8 cellular contexts compared by ENCODE assay signal in genomic region chr5:10441992-10442435, GRCh38. TPM values are rescaled to one million over a fixed set of nuclear protein-coding genes. Genes with fewer than 3 reads are reported as not detected.
DNase-seq lines count a peak whose midpoint lies in the region; ATAC-seq, FAIRE-seq and TF ChIP-seq lines count a peak whose summit lies in the region.

No MANE protein-coding gene starts in this region.

- H3K36me3 ChIP-seq in DND-41 (ENCODE audit: insufficient read depth, low read length) (no peaks in the 10 kb centered on the region; the same call in 1 of the 2 replicates), GM12878 (ENCODE audit: control insufficient read depth in 2 of 2, insufficient read depth in 2 of 2, low read length in 1 of 2) (peaks cover 0 to 2% of the 10 kb centered on the region in 2 experiments; a peak in 1 of 4 replicates), left lung (no peaks in the 10 kb centered on the region), tibial nerve (peaks cover 0 to 15% (median 0%) of the 10 kb centered on the region in 3 donors)

- TF ChIP-seq POLR2A in GM12878 (IDR thresholded peaks at IDR 0.05; ENCODE audit: low read depth, low read length): no peak
- TF ChIP-seq POLR2A in tibial nerve (IDR thresholded peaks at IDR 0.05): no peak
- no peak for TF ChIP-seq POLR2A in GM12892 (IDR thresholded peaks at IDR 0.05; ENCODE audit: low read depth, low read length)

- H3K79me2 ChIP-seq in DND-41 (ENCODE audit: insufficient read depth, low read length): no peaks in the 10 kb centered on the region
- no peaks in the 10 kb centered on the region for H3K79me2 ChIP-seq in GM12878 (ENCODE audit: control insufficient read depth, insufficient read depth, low read length)

- CTCF ChIA-PET in GM12878 (lab: Yijun Ruan, JAX): interaction anchor here (0.9 to 4.2 kb wide), 5 partner anchors 10 to 253 kb away, joined by 3 to 27 read pairs (median 5); no protein-coding TSS in a partner anchor

- RAD21 ChIA-PET in GM12878 (lab: Charles Lee; ENCODE audit: unreplicated experiment): interaction anchor here (1.0 to 2.3 kb wide), 2 partner anchors 158 to 186 kb away, joined by 5 to 6 read pairs; no protein-coding TSS in a partner anchor

- H4K20me1 ChIP-seq in DND-41 (ENCODE audit: insufficient read depth, low read length): no peaks in the 10 kb centered on the region
- H4K20me1 ChIP-seq in GM12878 (ENCODE audit: control insufficient read depth, insufficient read depth): no peaks in the 10 kb centered on the region

- WGBS in GM12878 (ENCODE audit: insufficient coverage, insufficient replicate concordance, low lambda C conversion rate, missing lambda C conversion rate): under 1% methylated on average over 40 of the region's 44 CpGs
- WGBS in tibial nerve, 2 donors: 0 to 3% methylated on average over 27 to 35 of the region's 44 CpGs

- H3K27ac ChIP-seq in DND-41 (ENCODE audit: low read length) (no peak overlapping the region), GM12878 (ENCODE audit: control insufficient read depth, insufficient read depth) (no peak overlapping the region), left lung (peak overlapping the region; percentile 82 to 90), tibial nerve (peak overlapping the region; percentile 46 to 82 (median 64))

- peak overlapping the region; percentile 44 to 96 for H3K4me3 ChIP-seq in DND-41 (ENCODE audit: low read depth in 1 of 2, low read length in 2 of 2)
- peak overlapping the region; percentile 64 for H3K4me3 ChIP-seq in GM12878
- H3K4me3 ChIP-seq in left lung: peak overlapping the region; percentile 72 to 73
- H3K4me3 ChIP-seq in tibial nerve: peak overlapping the region; percentile 43 to 80 (median 69)

- SMC1A ChIA-PET in GM12878 (lab: Charles Lee; ENCODE audit: uncharacterized antibody, unreplicated experiment): interaction anchor here (0.7 to 2.7 kb wide), 6 partner anchors 10 to 186 kb away, joined by 3 to 17 read pairs (median 4); no protein-coding TSS in a partner anchor

- no TSS peak for BruUV-seq in GM12878 (replicated peaks; lab: Mats Ljungman, UMichigan)

- DNase-seq in DND-41 (no peak), GM20000 (ENCODE audit: low spot score) (peak; percentile 46), GM12878 (ENCODE audit: low read depth, low spot score) (no peak), left lung (no peak), tibial nerve (ENCODE audit: low spot score in 2 of 2) (no peak), GM12892 (ENCODE audit: insufficient read length) (no peak)
- DNase-seq in NK-92 treated with Interleukin-12 subunit alpha and Interleukin-12 subunit beta, amount 100 ng/mL, for 24 hours (lab: John Stamatoyannopoulos, UW): no peak

- H3K9me3 ChIP-seq in DND-41 (ENCODE audit: insufficient read depth, low read length, severe bottlenecking): no peaks in the 10 kb centered on the region
- H3K9me3 ChIP-seq in GM12878 (replicated peaks; ENCODE audit: control insufficient read depth, insufficient read depth, low read length): no peaks in the 10 kb centered on the region
- no peaks in the 10 kb centered on the region for H3K9me3 ChIP-seq in left lung
- H3K9me3 ChIP-seq in tibial nerve: no peaks in the 10 kb centered on the region

- H3K4me2 ChIP-seq in DND-41 (ENCODE audit: insufficient read depth, low read length): peak overlapping the region; percentile 97
- H3K4me2 ChIP-seq in GM12878 (ENCODE audit: control insufficient read depth, insufficient read depth): peak overlapping the region; percentile 100

- H3K4me1 ChIP-seq in DND-41 (ENCODE audit: insufficient read depth, low read length) (peaks cover 49% of the 10 kb centered on the region), GM12878 (ENCODE audit: control insufficient read depth, insufficient read depth, low read length) (peaks cover 10% of the 10 kb centered on the region), left lung (peaks cover 3 to 68% of the 10 kb centered on the region in 2 donors), tibial nerve (peaks cover 0 to 19% (median 8%) of the 10 kb centered on the region in 4 donors)

- H2AFZ ChIP-seq in DND-41 (ENCODE audit: low read depth, low read length) (peak overlapping the region; percentile 98), GM12878 (ENCODE audit: control insufficient read depth, low read depth, low read length) (peak overlapping the region; percentile 93)

- H3K9ac ChIP-seq in DND-41 (ENCODE audit: low read depth, low read length) (peak overlapping the region; percentile 65), GM12878 (ENCODE audit: control insufficient read depth, insufficient read depth, low read length) (no peak overlapping the region)

- peak; percentile 20; the same call in 1 of the 3 replicates for ATAC-seq in DND-41 (ENCODE audit: insufficient read depth, low read depth)
- ATAC-seq in HG03520 (IDR thresholded peaks at IDR 0.05; ENCODE audit: unreplicated experiment): peak; percentile 35
- peak; percentile 66 for ATAC-seq in GM12878
- peak; percentile 55 for ATAC-seq in left lung

- in situ Hi-C loops in GM12878 (cut with MboI): no loop called here

- TF ChIP-seq EP300 in GM12878 (IDR thresholded peaks at IDR 0.05; ENCODE audit: borderline replicate concordance in 1 of 2, control insufficient read depth in 1 of 2, low read depth in 2 of 2, low read length in 2 of 2): no peak
- TF ChIP-seq EP300 in tibial nerve (IDR thresholded peaks at IDR 0.05): no peak

- intact Hi-C loops in GM12878 (cut with micrococcal nuclease; ENCODE audit: unreplicated experiment) (loop anchor here (5.0 kb wide), 1 partner anchor 160 kb away; no protein-coding TSS in a partner anchor), left lung (cut with DNase I) (no loop called here)

- FAIRE-seq in GM12878 (lab: Jason Lieb, UNC): no peak
- no peak for FAIRE-seq in GM12892 (lab: Jason Lieb, UNC)

- no peaks in the 10 kb centered on the region for H3K27me3 ChIP-seq in DND-41 (ENCODE audit: insufficient read depth, low read length, poor library complexity)
- peaks cover 0 to 6% of the 10 kb centered on the region in 2 experiments; a peak in 2 of 4 replicates for H3K27me3 ChIP-seq in GM12878 (replicated peaks in 1 of 2; ENCODE audit: control insufficient read depth in 2 of 2, insufficient read depth in 2 of 2, low read length in 1 of 2)
- no peaks in the 10 kb centered on the region for H3K27me3 ChIP-seq in left lung
- H3K27me3 ChIP-seq in tibial nerve: no peaks in the 10 kb centered on the region

- TF ChIP-seq CTCF in DND-41 (IDR thresholded peaks at IDR 0.05; ENCODE audit: borderline replicate concordance, extremely low read depth, low read length, poor library complexity, severe bottlenecking) (no peak), GM20000 (IDR thresholded peaks at IDR 0.05; ENCODE audit: extremely low read depth, missing control alignments) (no peak), GM12878 (IDR thresholded peaks at IDR 0.05 in 2 of 3, conservative IDR thresholded peaks at IDR 0.05 in 1 of 3; ENCODE audit: control insufficient read depth in 2 of 3, extremely low read depth in 1 of 3, insufficient read depth in 1 of 3, low read depth in 3 of 3, low read length in 3 of 3) (no peak), left lung (IDR thresholded peaks at IDR 0.05) (no peak), tibial nerve (IDR thresholded peaks at IDR 0.05) (no peak)

- TF ChIP-seq RAD21 in GM12878 (IDR thresholded peaks at IDR 0.05; ENCODE audit: insufficient read depth, low read depth, low read length): no peak

- POLR2A ChIA-PET in GM12878 (lab: Charles Lee): interaction anchor here (0.6 to 0.8 kb wide), 2 partner anchors 47 to 264 kb away, joined by 3 read pairs; no protein-coding TSS in a partner anchor

TF ChIP-seq in GM12878, 131 proteins besides CTCF, POLR2A, EP300 and RAD21 (continues in another document):
- TF ChIP-seq, protein P1, sequence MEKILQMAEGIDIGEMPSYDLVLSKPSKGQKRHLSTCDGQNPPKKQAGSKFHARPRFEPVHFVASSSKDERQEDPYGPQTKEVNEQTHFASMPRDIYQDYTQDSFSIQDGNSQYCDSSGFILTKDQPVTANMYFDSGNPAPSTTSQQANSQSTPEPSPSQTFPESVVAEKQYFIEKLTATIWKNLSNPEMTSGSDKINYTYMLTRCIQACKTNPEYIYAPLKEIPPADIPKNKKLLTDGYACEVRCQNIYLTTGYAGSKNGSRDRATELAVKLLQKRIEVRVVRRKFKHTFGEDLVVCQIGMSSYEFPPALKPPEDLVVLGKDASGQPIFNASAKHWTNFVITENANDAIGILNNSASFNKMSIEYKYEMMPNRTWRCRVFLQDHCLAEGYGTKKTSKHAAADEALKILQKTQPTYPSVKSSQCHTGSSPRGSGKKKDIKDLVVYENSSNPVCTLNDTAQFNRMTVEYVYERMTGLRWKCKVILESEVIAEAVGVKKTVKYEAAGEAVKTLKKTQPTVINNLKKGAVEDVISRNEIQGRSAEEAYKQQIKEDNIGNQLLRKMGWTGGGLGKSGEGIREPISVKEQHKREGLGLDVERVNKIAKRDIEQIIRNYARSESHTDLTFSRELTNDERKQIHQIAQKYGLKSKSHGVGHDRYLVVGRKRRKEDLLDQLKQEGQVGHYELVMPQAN (conservative IDR thresholded peaks at IDR 0.05): 0 out of 2 replicates have a peak, but pooled peaks have one; percentile 12
- TF ChIP-seq ZNF207 (IDR thresholded peaks at IDR 0.05; ENCODE audit: borderline replicate concordance): 0 out of 2 replicates have a peak, but pooled peaks have one; percentile 8
- TF ChIP-seq POLR2AphosphoS5 (IDR thresholded peaks at IDR 0.05; ENCODE audit: low read length): no peak
- TF ChIP-seq PAX8 (IDR thresholded peaks at IDR 0.05): no peak
- TF ChIP-seq EED (IDR thresholded peaks at IDR 0.05; ENCODE audit: low read depth): peak; percentile 39; the same call in 1 of the 2 replicates

RNA-seq across cellular contexts. Expression of gene ROPN1L, which starts 0.3 kb away (rescaled TPM):
- not detected in 2 replicates for total RNA-seq in GM12878 (2013; cell fraction: nucleolus; rRNA removed)
- total RNA-seq in GM12878 (2014; rRNA removed) (not detected in 2 replicates), GM12878 (2014; rRNA removed; fragmentation: Illumina TruSeq; extraction: Trizol) (not detected in 2 replicates), GM12878 (2021) (0.38 TPM in 1 of 2 replicates, not detected in the other), left lung (1 to 10 TPM in 1 of 2 donors, under 1 TPM in 1; 0.50 to 9.5 TPM), tibial nerve (under 1 TPM in 1 of 4 donors, not detected in 3; 0.98 TPM)
- polyA plus RNA-seq in GM12878 (2011; ENCODE audit: low read depth): not detected
- polyA plus RNA-seq in GM12878 (2011; rRNA removed) (0.07 TPM in 1 of 2 replicates, not detected in the other), GM12878 (2014; fragmentation: Illumina TruSeq; extraction: Trizol) (not detected in 2 replicates), GM12878 (2014; fragmentation: Nextera tagmentation; extraction: Ambion mirVana) (not detected), GM12878 (2014; rRNA removed) (0.28 TPM in 1 of 2 replicates, not detected in the other), GM12878 (2016; fragmentation: Nextera tagmentation; extraction: Ambion mirVana) (under 1 TPM in 1 of 2 experiments, not detected in 1; 0.16 TPM)
- 0.04 TPM in 1 of 2 replicates, not detected in the other for polyA plus RNA-seq in GM12878 (2011; cell fraction: cytosol; rRNA removed)
- polyA plus RNA-seq in GM12878 (2011; cell fraction: nucleus; rRNA removed): 0.09 and 0.20 TPM in 2 replicates
- not detected in 2 replicates for polyA plus RNA-seq in GM12878 (2012)
- 0.41 TPM in 1 of 2 replicates, not detected in the other for polyA minus RNA-seq in GM12878 (2011; rRNA and poly(A)+ RNA removed)
- polyA minus RNA-seq in GM12878 (2011; cell fraction: cytosol; rRNA and poly(A)+ RNA removed): not detected in 2 replicates
- 0.60 and 1.6 TPM in 2 replicates for polyA minus RNA-seq in GM12878 (2011; cell fraction: nucleus; rRNA and poly(A)+ RNA removed)
- polyA plus RNA-seq in GM12892 (2012; ENCODE audit: missing spikeins): 0.21 TPM

Comparison
In these comparisons a context has a peak if more than half of its experiments do, and no peak if none do; other contexts are left out.
1. H3K27ac ChIP-seq: peak in left lung (2 of 2) and tibial nerve (4 of 4); none in DND-41 (single experiment) and GM12878 (single experiment).
2. Peak in every context shown above with its lines, with median percentiles within 50 percentile points of each other: ATAC-seq and H3K4me3 ChIP-seq.